In the genomic region with DNA sequence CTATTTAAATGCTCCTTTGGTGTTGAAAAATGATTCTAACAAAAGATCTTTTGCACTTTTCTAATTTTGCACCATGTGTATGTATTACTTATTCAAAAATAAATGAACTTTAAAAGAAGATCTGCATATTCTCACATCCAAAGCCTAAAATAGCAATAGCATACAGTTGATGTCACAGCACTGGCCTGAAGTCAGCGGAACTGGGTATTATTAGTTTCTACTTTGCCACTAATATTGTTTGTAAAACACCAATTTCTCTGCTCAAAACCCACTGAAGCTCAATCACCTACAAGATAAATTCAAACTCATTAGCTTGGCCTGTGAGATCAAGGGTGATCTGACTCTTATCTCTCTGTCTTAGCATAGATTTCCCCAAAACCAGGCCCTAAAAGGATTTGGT, we compare ENCODE assay signal across 1 cellular context.
TF ChIP-seq lines count a peak whose summit lies in the region.

No MANE protein-coding gene starts in this region.

TF ChIP-seq in neural cell, 6 proteins besides CTCF, POLR2A, EP300 and RAD21 (continued from another document):
- TF ChIP-seq REST (IDR thresholded peaks at IDR 0.05; ENCODE audit: borderline replicate concordance) (no peak), SMC3 (conservative IDR thresholded peaks at IDR 0.05; ENCODE audit: poor library complexity) (no peak)
